In the genomic region with DNA sequence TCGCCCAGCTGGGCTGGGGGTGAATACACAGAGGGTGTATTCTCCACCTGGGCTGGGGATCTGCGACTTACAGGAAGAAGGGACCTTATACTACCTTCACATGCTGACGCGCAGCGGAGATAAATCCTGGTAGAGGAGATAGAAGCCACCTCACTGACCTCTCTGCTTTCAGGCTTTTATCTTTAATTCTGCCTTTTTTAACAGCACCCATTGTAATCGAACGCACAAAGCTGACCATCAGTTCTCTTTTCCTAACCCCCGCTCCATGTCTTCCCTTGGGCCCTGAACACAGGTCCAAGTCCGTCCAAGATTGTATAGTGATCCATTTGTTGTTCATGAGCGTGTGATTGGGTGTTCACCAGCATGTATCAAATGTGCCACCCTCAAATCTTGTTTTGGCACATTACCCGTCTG, we compare ENCODE assay signal across 8 cellular contexts.
DNase-seq lines count a peak whose midpoint lies in the region; ATAC-seq and TF ChIP-seq lines count a peak whose summit lies in the region.

No MANE protein-coding gene starts in this region.

- no peak for ATAC-seq in HG03025 (IDR thresholded peaks at IDR 0.05; ENCODE audit: low FRiP score, unreplicated experiment)
- ATAC-seq in HG03280 (IDR thresholded peaks at IDR 0.05; ENCODE audit: unreplicated experiment), result no peak
- no peak for ATAC-seq in GM19324 (IDR thresholded peaks at IDR 0.05; ENCODE audit: low FRiP score, unreplicated experiment)

- TF ChIP-seq CTCF in AG10803 (conservative IDR thresholded peaks at IDR 0.05; ENCODE audit: low read length) (no peak), MM.1S (IDR thresholded peaks at IDR 0.05; ENCODE audit: low read length) (no peak; the same call in 1 of the 2 replicates), coronary artery (IDR thresholded peaks at IDR 0.05) (no peak), nephron (IDR thresholded peaks at IDR 0.05; ENCODE audit: unreplicated experiment in 3 of 3) (peak in 2 of 3 experiments; percentile 1 to 27)

- H3K4me3 ChIP-seq in AG10803 (ENCODE audit: low read length), result peak overlapping the region; percentile 57
- peak overlapping the region; percentile 54 for H3K4me3 ChIP-seq in MM.1S (ENCODE audit: low read length)
- peak overlapping the region; percentile 93 for H3K4me3 ChIP-seq in coronary artery

- H3K4me3 Mint-ChIP-seq in nephron, result peak overlapping the region; percentile 88 to 95 (median 95)

- peak overlapping the region; percentile 74 for H3K4me2 ChIP-seq in MM.1S (ENCODE audit: low read depth, low read length)

- peak overlapping the region; percentile 12; the same call in 1 of the 2 replicates for H3K9ac ChIP-seq in MM.1S (ENCODE audit: low read length)

- H3K4me1 ChIP-seq in MM.1S (ENCODE audit: low read length), result peaks cover 12% of the 10 kb centered on the region

- H3K36me3 ChIP-seq in MM.1S (replicated peaks; ENCODE audit: insufficient read depth, low read length), result no peaks in the 10 kb centered on the region

- no peaks in the 10 kb centered on the region for H4K20me1 ChIP-seq in MM.1S (ENCODE audit: insufficient read depth, low read length)

- no peak for DNase-seq in AG10803 (ENCODE audit: low read depth)
- no peak for DNase-seq in MM.1S
- DNase-seq in coronary artery (ENCODE audit: low spot score), result no peak
- DNase-seq in UCSD-AML1 (lab: John Stamatoyannopoulos, UW; ENCODE audit: unreplicated experiment), result no peak

- peak overlapping the region; percentile 74 for H2AFZ ChIP-seq in MM.1S (ENCODE audit: low read length)

- peaks cover 12% of the 10 kb centered on the region for H3K36me3 Mint-ChIP-seq in nephron (ENCODE audit: low read depth)

- H3K27ac Mint-ChIP-seq in nephron, result peak overlapping the region; percentile 99 to 100 (median 99)

- H3K27me3 Mint-ChIP-seq in nephron (ENCODE audit: low read depth), result no peaks in the 10 kb centered on the region

- peaks cover 3% of the 10 kb centered on the region; the same call in 1 of the 2 replicates for H3F3A ChIP-seq in MM.1S (ENCODE audit: insufficient read depth, low read length)

- no peaks in the 10 kb centered on the region for H3K9me3 ChIP-seq in MM.1S (replicated peaks; ENCODE audit: insufficient read depth, low read length)

- H3K27ac ChIP-seq in MM.1S (ENCODE audit: low read length) (peak overlapping the region; percentile 53; the same call in 1 of the 2 replicates), coronary artery (peak overlapping the region; percentile 89 to 97)

- peaks cover 36% of the 10 kb centered on the region for H3K4me1 Mint-ChIP-seq in nephron

- H3K79me2 ChIP-seq in MM.1S (ENCODE audit: low read length), result peaks cover 38% of the 10 kb centered on the region

- no peaks in the 10 kb centered on the region for H3K27me3 ChIP-seq in MM.1S (replicated peaks; ENCODE audit: insufficient read depth, low read length)

- no peaks in the 10 kb centered on the region for H3K9me2 ChIP-seq in MM.1S (replicated peaks; ENCODE audit: insufficient read depth, low read length)

- H3K9me3 Mint-ChIP-seq in nephron, result no peaks in the 10 kb centered on the region

Comparison
In these comparisons a context has a peak if more than half of its experiments do, and no peak if none do; other contexts are left out.
1. CTCF ChIP-seq: peak in nephron (2 of 3); none in AG10803 (single experiment), MM.1S (single experiment) and coronary artery (single experiment).
2. Peak in every context shown above with its lines, with median percentiles within 50 percentile points of each other: H3K4me3 ChIP-seq.